Comparison of ENCODE assay signal across 8 cellular contexts in the genomic region with DNA sequence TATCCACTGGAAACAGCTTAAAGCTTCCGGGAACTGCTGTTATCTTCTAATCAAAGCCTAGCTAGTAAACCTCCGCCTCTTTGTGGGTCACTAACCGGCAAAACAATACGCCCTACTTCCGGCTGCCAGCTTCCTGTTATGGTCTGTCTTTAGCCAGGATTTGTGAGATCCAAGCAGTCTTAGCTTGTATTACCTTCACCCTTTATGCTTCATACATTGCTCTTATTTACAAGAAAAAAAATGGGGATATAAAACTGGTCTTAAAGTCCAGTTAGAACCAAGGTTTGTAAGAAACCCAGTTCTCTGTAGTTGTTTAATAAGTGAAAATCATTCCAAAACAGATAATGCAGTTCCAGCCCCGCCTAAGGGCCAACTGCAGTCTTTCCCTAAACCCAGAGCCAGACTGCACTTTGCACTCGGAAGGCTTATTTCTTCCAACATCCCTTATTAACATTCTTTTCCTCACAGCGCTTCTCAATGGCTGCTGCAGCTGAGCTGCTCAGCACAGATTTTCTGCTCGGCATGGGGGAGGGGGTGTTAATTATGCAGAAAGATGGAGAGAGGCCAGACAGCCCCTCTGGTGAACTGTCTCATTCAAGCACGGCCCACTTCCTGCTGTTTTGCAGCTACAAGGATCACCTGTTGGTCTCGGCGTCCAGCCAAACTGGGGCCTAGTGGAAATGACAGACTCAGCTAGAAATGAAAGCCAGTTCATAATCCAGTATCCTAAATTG.
DNase-seq lines count a peak whose midpoint lies in the region.

No MANE protein-coding gene starts in this region.

- H3K36me3 ChIP-seq in H7 (replicated peaks; ENCODE audit: control insufficient read depth, insufficient read depth, low read length), result no peaks in the 10 kb centered on the region

- no peaks in the 10 kb centered on the region for H3K27me3 ChIP-seq in H7 (ENCODE audit: control insufficient read depth, insufficient read depth, low read length)

- peak; percentile 85 for DNase-seq in COLO668 (lab: John Stamatoyannopoulos, UW; ENCODE audit: unreplicated experiment)
- DNase-seq in H7, result peak; percentile 30
- peak; percentile 94 for DNase-seq in NCI-H146 treated with DMSO at 0.1 percent for 48 hours (lab: John Stamatoyannopoulos, UW; ENCODE audit: unreplicated experiment)
- DNase-seq in activated CD4-positive, alpha-beta T cell treated with anti-CD3 and anti-CD28 coated beads for 24 hours (ENCODE audit: low read depth in 2 of 2), result peak; percentile 39 to 47
- peak; percentile 84 for DNase-seq in cerebellar cortex (ENCODE audit: low spot score)
- peak; percentile 96 for DNase-seq in left kidney (ENCODE audit: low read depth, low spot score)
- DNase-seq in stimulated activated CD4-positive, alpha-beta T cell treated with anti-CD3 and anti-CD28 coated beads, Interleukin-15, amount 100 ng/mL, for 48 hours (ENCODE audit: low read depth in 2 of 2), result peak; percentile 48 to 61
- no peak for DNase-seq in MV-4-11 (lab: John Stamatoyannopoulos, UW)

- H3K4me3 ChIP-seq in H7 (ENCODE audit: insufficient read depth, low read depth, low read length), result no peak overlapping the region
